ENCODE assay signal across 9 cellular contexts in the genomic region with DNA sequence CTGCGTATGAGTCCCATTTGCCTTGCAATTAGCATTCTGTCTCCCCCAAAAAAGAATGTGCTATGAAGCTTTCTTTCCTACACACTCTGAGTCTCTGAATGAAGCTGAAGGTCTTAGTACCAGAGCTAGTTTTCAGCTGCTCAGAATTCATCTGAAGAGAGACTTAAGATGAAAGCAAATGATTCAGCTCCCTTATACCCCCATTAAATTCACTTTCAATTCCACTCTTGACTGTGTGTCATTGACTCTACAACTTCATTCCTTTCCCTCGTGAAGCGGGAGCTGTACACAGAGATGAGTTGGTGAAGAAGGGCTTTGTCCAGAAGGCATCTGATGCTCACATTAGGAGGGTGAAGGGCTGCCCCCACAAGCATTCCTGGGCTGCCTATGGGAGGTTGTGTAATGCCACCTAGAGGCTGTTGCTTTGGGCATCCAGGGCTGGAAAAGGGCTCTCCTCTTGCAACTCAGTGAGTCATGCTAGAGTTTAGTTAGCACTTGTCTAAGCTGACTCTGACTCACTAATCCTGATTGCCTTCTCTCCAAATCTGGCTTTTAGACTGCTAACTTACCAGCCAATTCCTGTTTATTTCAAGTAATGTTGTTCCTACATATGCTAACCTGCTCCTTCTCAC. TPM values are rescaled to one million over a fixed set of nuclear protein-coding genes. Genes with fewer than 3 reads are reported as not detected.
DNase-seq lines count a peak whose midpoint lies in the region; ATAC-seq, FAIRE-seq and TF ChIP-seq lines count a peak whose summit lies in the region.
"Had no signal": no experiment of that assay in that cellular context is flagged by ENCODE, and none has a peak within 500 bp of the region (broad histone marks: within the 10 kb centered on the region; RNA-seq: fewer than 3 reads in every experiment).

No MANE protein-coding gene starts in this region.

- TF ChIP-seq CTCF in A549 (IDR thresholded peaks at IDR 0.05) = peak; percentile 21; the same call in 2 of the 3 replicates

- FAIRE-seq in A549 (lab: Jason Lieb, UNC) = no peak
- FAIRE-seq: colon had no signal

- no peak overlapping the region for H3K4me2 ChIP-seq in A549

- CTCF ChIA-PET in A549 (lab: Yijun Ruan, JAX) = interaction anchor here (0.7 to 2.0 kb wide), 7 partner anchors 9 to 195 kb away, joined by 3 to 11 read pairs (median 4); a partner anchor contains a TSS

- peak; percentile 97 to 99 for ATAC-seq in A549
- no peak for ATAC-seq in GM18868 (IDR thresholded peaks at IDR 0.05; ENCODE audit: unreplicated experiment)
- no peak for ATAC-seq in GM19035 (IDR thresholded peaks at IDR 0.05; ENCODE audit: unreplicated experiment)
- ATAC-seq in GM18502 (IDR thresholded peaks at IDR 0.05; ENCODE audit: poor library complexity, unreplicated experiment) = no peak

- no peaks in the 10 kb centered on the region for H3K4me1 ChIP-seq in A549

- no peak for TF ChIP-seq POLR2A in A549 (IDR thresholded peaks at IDR 0.05; ENCODE audit: low read length)

- H3K9me3 ChIP-seq in A549 = no peaks in the 10 kb centered on the region

- DNase-seq in A549 (ENCODE audit: low read depth in 1 of 2, low spot score in 1 of 2) (peak; percentile 23 to 44), H4 (ENCODE audit: low spot score) (peak; percentile 54), SK-MEL-5 (ENCODE audit: low read depth, low spot score) (peak; percentile 90), iPS DF 4.7 (ENCODE audit: extremely low read depth, low spot score) (peak; percentile 64), AML-193 (lab: John Stamatoyannopoulos, UW) (no peak)

- POLR2A ChIA-PET in A549 (lab: Yijun Ruan, JAX) = no interaction called here

- TF ChIP-seq RAD21 in A549 (conservative IDR thresholded peaks at IDR 0.05 in 1 of 2, IDR thresholded peaks at IDR 0.05 in 1 of 2) = peak; percentile 26 to 36; a peak in 2 of 5 replicates

- 21% methylated on average over 3 of the region's 3 CpGs for WGBS in A549 (ENCODE audit: missing lambda C conversion rate)

- no peak for TF ChIP-seq EP300 in A549 (IDR thresholded peaks at IDR 0.05)

- no peak overlapping the region for H3K27ac ChIP-seq in A549

- H3K4me3 ChIP-seq in A549 = no peak overlapping the region

- in situ Hi-C loops in SK-MEL-5 (cut with HindIII; ENCODE audit: low pct_unique_long_range_greater_than_20kb, low sequenced_read_pairs) = no loop called here

TF ChIP-seq in A549, 52 proteins besides CTCF, POLR2A, EP300 and RAD21:
- TF ChIP-seq RFX5 (IDR thresholded peaks at IDR 0.05) (no peak), MAZ (IDR thresholded peaks at IDR 0.05; ENCODE audit: borderline replicate concordance, low read depth, low read length) (no peak), RARB (CRISPR knock-in tag; IDR thresholded peaks at IDR 0.05) (no peak), NFE2L2 (conservative IDR thresholded peaks at IDR 0.05; ENCODE audit: low read length) (no peak), FOSL2 (IDR thresholded peaks at IDR 0.05) (no peak), FOSL2 (CRISPR knock-in tag; IDR thresholded peaks at IDR 0.05) (peak; percentile 53; the same call in 1 of the 2 replicates), ZC3H11A (IDR thresholded peaks at IDR 0.05) (no peak), ZFP36 (IDR thresholded peaks at IDR 0.05; ENCODE audit: borderline replicate concordance, partially characterized antibody) (no peak), HOXA7 (CRISPR knock-in tag; IDR thresholded peaks at IDR 0.05) (no peak)
- TF ChIP-seq, protein P1, sequence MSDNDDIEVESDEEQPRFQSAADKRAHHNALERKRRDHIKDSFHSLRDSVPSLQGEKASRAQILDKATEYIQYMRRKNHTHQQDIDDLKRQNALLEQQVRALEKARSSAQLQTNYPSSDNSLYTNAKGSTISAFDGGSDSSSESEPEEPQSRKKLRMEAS (IDR thresholded peaks at IDR 0.05) = no peak

RNA-seq across cellular contexts. Expression of a gene that starts 1.8 kb away (rescaled TPM):
- polyA plus RNA-seq in A549 (2011; rRNA removed) (not detected in 2 replicates), A549 (2017; fragmentation: RNase III; extraction: RNeasy Plus Mini Kit Qiagen cat#74134 plus additional on column Dnase treatment) (not detected in 3 replicates)
- not detected in 2 replicates for polyA plus RNA-seq in A549 (2012; cell fraction: cytosol; rRNA removed)
- polyA plus RNA-seq in A549 (2012; cell fraction: nucleus; rRNA removed) = not detected in 2 replicates
- polyA minus RNA-seq in A549 (2011; rRNA and poly(A)+ RNA removed) = not detected in 2 replicates
- not detected in 2 replicates for total RNA-seq in H4 (2014; rRNA removed; shearing (Covaris generic))
- not detected in 2 replicates for total RNA-seq in SK-MEL-5 (2014; rRNA removed; shearing (Covaris generic))
- not detected in 2 replicates for polyA plus RNA-seq in SK-MEL-5 (2015; cell fraction: cytosol; rRNA removed)
- polyA plus RNA-seq in SK-MEL-5 (2015; cell fraction: nucleus; rRNA removed) = not detected in 2 replicates

RNA-seq across cellular contexts. Expression of a gene that starts 8.1 kb away (rescaled TPM):
- polyA plus RNA-seq in A549 (2011; rRNA removed) (not detected in 2 replicates), A549 (2017; fragmentation: RNase III; extraction: RNeasy Plus Mini Kit Qiagen cat#74134 plus additional on column Dnase treatment) (not detected in 3 replicates)
- polyA plus RNA-seq in A549 (2012; cell fraction: cytosol; rRNA removed) = not detected in 2 replicates
- polyA plus RNA-seq in A549 (2012; cell fraction: nucleus; rRNA removed) = not detected in 2 replicates
- 0.45 TPM in 1 of 2 replicates, not detected in the other for polyA minus RNA-seq in A549 (2011; rRNA and poly(A)+ RNA removed)
- total RNA-seq in H4 (2014; rRNA removed; shearing (Covaris generic)) = not detected in 2 replicates
- 26.7 and 39.8 TPM in 2 replicates for total RNA-seq in SK-MEL-5 (2014; rRNA removed; shearing (Covaris generic))
- 64.6 and 71.5 TPM in 2 replicates for polyA plus RNA-seq in SK-MEL-5 (2015; cell fraction: cytosol; rRNA removed)
- polyA plus RNA-seq in SK-MEL-5 (2015; cell fraction: nucleus; rRNA removed) = 11.6 and 30.3 TPM in 2 replicates

RNA-seq across cellular contexts. Expression of a gene that starts 24.5 kb away (rescaled TPM):
- polyA plus RNA-seq in A549 (2011; rRNA removed) (not detected in 2 replicates), A549 (2017; fragmentation: RNase III; extraction: RNeasy Plus Mini Kit Qiagen cat#74134 plus additional on column Dnase treatment) (not detected in 3 replicates)
- not detected in 2 replicates for polyA plus RNA-seq in A549 (2012; cell fraction: cytosol; rRNA removed)
- polyA plus RNA-seq in A549 (2012; cell fraction: nucleus; rRNA removed) = not detected in 2 replicates
- polyA minus RNA-seq in A549 (2011; rRNA and poly(A)+ RNA removed) = not detected in 2 replicates
- not detected in 2 replicates for total RNA-seq in H4 (2014; rRNA removed; shearing (Covaris generic))
- not detected in 2 replicates for total RNA-seq in SK-MEL-5 (2014; rRNA removed; shearing (Covaris generic))
- 0.36 TPM in 1 of 2 replicates, not detected in the other for polyA plus RNA-seq in SK-MEL-5 (2015; cell fraction: cytosol; rRNA removed)
- polyA plus RNA-seq in SK-MEL-5 (2015; cell fraction: nucleus; rRNA removed) = not detected in 2 replicates

RNA-seq across cellular contexts. Expression of a gene that starts 31.2 kb away (rescaled TPM):
- polyA plus RNA-seq in A549 (2011; rRNA removed) (not detected in 2 replicates), A549 (2017; fragmentation: RNase III; extraction: RNeasy Plus Mini Kit Qiagen cat#74134 plus additional on column Dnase treatment) (not detected in 3 replicates)
- not detected in 2 replicates for polyA plus RNA-seq in A549 (2012; cell fraction: cytosol; rRNA removed)
- not detected in 2 replicates for polyA plus RNA-seq in A549 (2012; cell fraction: nucleus; rRNA removed)
- polyA minus RNA-seq in A549 (2011; rRNA and poly(A)+ RNA removed) = not detected in 2 replicates
- total RNA-seq in H4 (2014; rRNA removed; shearing (Covaris generic)) = not detected in 2 replicates
- total RNA-seq in SK-MEL-5 (2014; rRNA removed; shearing (Covaris generic)) = not detected in 2 replicates
- polyA plus RNA-seq in SK-MEL-5 (2015; cell fraction: cytosol; rRNA removed) = not detected in 2 replicates
- polyA plus RNA-seq in SK-MEL-5 (2015; cell fraction: nucleus; rRNA removed) = 0.91 TPM in 1 of 2 replicates, not detected in the other

RNA-seq across cellular contexts. Expression of a gene that starts 38.6 kb away (rescaled TPM):
- polyA plus RNA-seq in A549 (2011; rRNA removed) (not detected in 2 replicates), A549 (2017; fragmentation: RNase III; extraction: RNeasy Plus Mini Kit Qiagen cat#74134 plus additional on column Dnase treatment) (not detected in 3 replicates)
- not detected in 2 replicates for polyA plus RNA-seq in A549 (2012; cell fraction: cytosol; rRNA removed)
- polyA plus RNA-seq in A549 (2012; cell fraction: nucleus; rRNA removed) = not detected in 2 replicates
- not detected in 2 replicates for polyA minus RNA-seq in A549 (2011; rRNA and poly(A)+ RNA removed)
- not detected in 2 replicates for total RNA-seq in H4 (2014; rRNA removed; shearing (Covaris generic))
- not detected in 2 replicates for total RNA-seq in SK-MEL-5 (2014; rRNA removed; shearing (Covaris generic))
- not detected in 2 replicates for polyA plus RNA-seq in SK-MEL-5 (2015; cell fraction: cytosol; rRNA removed)
- polyA plus RNA-seq in SK-MEL-5 (2015; cell fraction: nucleus; rRNA removed) = not detected in 2 replicates

Comparison
In these comparisons a context has a peak if more than half of its experiments do, and no peak if none do; other contexts are left out.
1. ATAC-seq: peak in A549 (2 of 2); none in GM18868 (single experiment), GM19035 (single experiment) and GM18502 (single experiment).
2. DNase-seq: peak in A549 (2 of 2), H4 (single experiment), SK-MEL-5 (single experiment) and iPS DF 4.7 (single experiment); none in AML-193 (0 of 2).
3. RNA of a gene that starts 8.1 kb away (total RNA-seq): 26.7 to 39.8 TPM in SK-MEL-5; not detected in H4; every median in the first group is over 10 times any median in the second.